ENCODE assay signal across 31 cellular contexts in genomic region chr14:30798516-30798915, GRCh38.
"Had no signal": no experiment of that assay in that cellular context is flagged by ENCODE, and none has a peak within 500 bp of the region (broad histone marks: within the 10 kb centered on the region; RNA-seq: fewer than 3 reads in every experiment).

No MANE protein-coding gene starts in this region.

- H3K4me3 Mint-ChIP-seq: activated CD4-positive, alpha-beta memory T cell treated with anti-CD3 and anti-CD28 coated beads, Interleukin-2, amount 10 ng/mL, durations not matched to agents 7 days and 5 days; activated CD4-positive, alpha-beta T cell treated with anti-CD3 and anti-CD28 coated beads, Interleukin-2, amount 10 ng/mL, durations not matched to agents 7 days and 5 days; activated naive CD4-positive, alpha-beta T cell treated with anti-CD3 and anti-CD28 coated beads, Interleukin-2, amount 10 ng/mL, durations not matched to agents 7 days and 5 days; activated naive CD8-positive, alpha-beta T cell treated with anti-CD3 and anti-CD28 coated beads, Interleukin-2, amount 10 ng/mL, durations not matched to agents 7 days and 5 days; activated T-cell treated with anti-CD3 and anti-CD28 coated beads, Interleukin-2, amount 50 U/mL, for 24 hours; activated T-cell treated with anti-CD3 and anti-CD28 coated beads, Interleukin-2, amount 50 U/mL, for 72 hours; brain; dendritic cell treated with granulocyte-macrophage colony-stimulating factor and Interleukin-4, amounts not matched to agents 40 ng/mL and 50 ng/mL, for 4 days; endodermal cell; WTC11 had no signal

- H3K27me3 ChIP-seq: ascending aorta, breast epithelium, cardiac muscle cell, gastrocnemius medialis had no signal

- H3K36me3 ChIP-seq: ascending aorta, breast epithelium, cardiac muscle cell, gastrocnemius medialis had no signal

- H3K9me3 ChIP-seq: ascending aorta, gastrocnemius medialis had no signal

- H3K36me3 Mint-ChIP-seq: activated naive CD4-positive, alpha-beta T cell treated with anti-CD3 and anti-CD28 coated beads, Interleukin-2, amount 10 ng/mL, durations not matched to agents 7 days and 5 days; activated naive CD4-positive, alpha-beta T cell treated with anti-CD3 and anti-CD28 coated beads, Interleukin-2, amount 50 U/mL, for 72 hours; activated naive CD8-positive, alpha-beta T cell treated with anti-CD3 and anti-CD28 coated beads, Interleukin-2, amount 10 ng/mL, durations not matched to agents 7 days and 5 days; brain; WTC11 had no signal

- H3K4me1 ChIP-seq: ascending aorta, breast epithelium, foreskin keratinocyte, gastrocnemius medialis had no signal

- H3K9me3 Mint-ChIP-seq: activated CD4-positive, alpha-beta memory T cell treated with anti-CD3 and anti-CD28 coated beads, Interleukin-2, amount 10 ng/mL, durations not matched to agents 7 days and 5 days; activated CD4-positive, alpha-beta T cell treated with anti-CD3 and anti-CD28 coated beads, Interleukin-2, amount 10 ng/mL, durations not matched to agents 7 days and 5 days; activated naive CD4-positive, alpha-beta T cell treated with anti-CD3 and anti-CD28 coated beads, Interleukin-2, amount 10 ng/mL, durations not matched to agents 7 days and 5 days; activated naive CD4-positive, alpha-beta T cell treated with anti-CD3 and anti-CD28 coated beads, Interleukin-2, amount 50 U/mL, for 72 hours; activated T-cell treated with anti-CD3 and anti-CD28 coated beads, Interleukin-2, amount 50 U/mL, for 24 hours; activated T-cell treated with anti-CD3 and anti-CD28 coated beads, Interleukin-2, amount 50 U/mL, for 72 hours; endodermal cell had no signal

- H3K4me1 Mint-ChIP-seq: activated CD4-positive, alpha-beta memory T cell treated with anti-CD3 and anti-CD28 coated beads, Interleukin-2, amount 10 ng/mL, durations not matched to agents 7 days and 5 days; activated CD4-positive, alpha-beta T cell treated with anti-CD3 and anti-CD28 coated beads, Interleukin-2, amount 10 ng/mL, durations not matched to agents 7 days and 5 days; activated naive CD4-positive, alpha-beta T cell treated with anti-CD3 and anti-CD28 coated beads, Interleukin-2, amount 10 ng/mL, durations not matched to agents 7 days and 5 days; activated naive CD8-positive, alpha-beta T cell treated with anti-CD3 and anti-CD28 coated beads, Interleukin-2, amount 10 ng/mL, durations not matched to agents 7 days and 5 days had no signal

- ATAC-seq: activated naive CD4-positive, alpha-beta T cell treated with anti-CD3 and anti-CD28 coated beads, Interleukin-2, amount 50 U/mL, for 72 hours; activated T-cell treated with anti-CD3 and anti-CD28 coated beads, Interleukin-2, amount 50 U/mL, for 72 hours; esophagus mucosa; foreskin keratinocyte; gastrocnemius medialis; WTC11 had no signal

- H3K4me3 ChIP-seq: ascending aorta, breast epithelium, cardiac muscle cell, coronary artery, dorsolateral prefrontal cortex, gastrocnemius medialis had no signal

- DNase-seq: activated CD4-positive, alpha-beta memory T cell treated with anti-CD3 and anti-CD28 coated beads, Interleukin-2, amount 10 ng/mL, durations not matched to agents 7 days and 5 days; activated CD4-positive, alpha-beta T cell treated with anti-CD3 and anti-CD28 coated beads for 1 hour; activated CD4-positive, alpha-beta T cell treated with anti-CD3 and anti-CD28 coated beads for 4 hours; activated CD4-positive, alpha-beta T cell treated with anti-CD3 and anti-CD28 coated beads, Interleukin-2, amount 10 ng/mL, durations not matched to agents 7 days and 5 days; activated CD4-positive, alpha-beta T cell treated with anti-CD3 and anti-CD28 coated beads, Interleukin-2, amount 50 U/mL, for 4 hours; activated CD8-positive, alpha-beta memory T cell treated with anti-CD3 and anti-CD28 coated beads, Interleukin-2, amount 50 U/mL, for 48 hours; activated gamma-delta T cell; activated naive CD4-positive, alpha-beta T cell; activated naive CD4-positive, alpha-beta T cell treated with anti-CD3 and anti-CD28 coated beads, Interleukin-2, amount 10 ng/mL, durations not matched to agents 7 days and 5 days; activated naive CD8-positive, alpha-beta T cell treated with anti-CD3 and anti-CD28 coated beads, Interleukin-2, amount 10 ng/mL, durations not matched to agents 7 days and 5 days; activated T-cell treated with anti-CD3 and anti-CD28 coated beads for 4 hours; activated T-cell treated with anti-CD3 and anti-CD28 coated beads, Interleukin-2, amount 50 U/mL, for 24 hours; activated T-cell treated with anti-CD3 and anti-CD28 coated beads, Interleukin-2, amount 50 U/mL, for 72 hours; central memory CD4-positive, alpha-beta T cell; dorsolateral prefrontal cortex; effector memory CD4-positive, alpha-beta T cell; endodermal cell; foreskin keratinocyte; gastrocnemius medialis; glutamatergic neuron; T-helper 2 cell had no signal

- H3K27ac Mint-ChIP-seq: activated CD4-positive, alpha-beta memory T cell treated with anti-CD3 and anti-CD28 coated beads, Interleukin-2, amount 10 ng/mL, durations not matched to agents 7 days and 5 days; activated CD4-positive, alpha-beta T cell treated with anti-CD3 and anti-CD28 coated beads, Interleukin-2, amount 10 ng/mL, durations not matched to agents 7 days and 5 days; activated naive CD4-positive, alpha-beta T cell treated with anti-CD3 and anti-CD28 coated beads, Interleukin-2, amount 10 ng/mL, durations not matched to agents 7 days and 5 days; activated naive CD4-positive, alpha-beta T cell treated with anti-CD3 and anti-CD28 coated beads, Interleukin-2, amount 50 U/mL, for 72 hours; activated naive CD8-positive, alpha-beta T cell treated with anti-CD3 and anti-CD28 coated beads, Interleukin-2, amount 10 ng/mL, durations not matched to agents 7 days and 5 days; activated T-cell treated with anti-CD3 and anti-CD28 coated beads, Interleukin-2, amount 50 U/mL, for 24 hours; activated T-cell treated with anti-CD3 and anti-CD28 coated beads, Interleukin-2, amount 50 U/mL, for 72 hours; brain; dendritic cell treated with granulocyte-macrophage colony-stimulating factor and Interleukin-4, amounts not matched to agents 40 ng/mL and 50 ng/mL, for 4 days; endodermal cell; WTC11 had no signal

- H3K27ac ChIP-seq: ascending aorta, breast epithelium, cardiac muscle cell, coronary artery, dorsolateral prefrontal cortex, foreskin keratinocyte, gastrocnemius medialis, VCaP had no signal
